In the genomic region with DNA sequence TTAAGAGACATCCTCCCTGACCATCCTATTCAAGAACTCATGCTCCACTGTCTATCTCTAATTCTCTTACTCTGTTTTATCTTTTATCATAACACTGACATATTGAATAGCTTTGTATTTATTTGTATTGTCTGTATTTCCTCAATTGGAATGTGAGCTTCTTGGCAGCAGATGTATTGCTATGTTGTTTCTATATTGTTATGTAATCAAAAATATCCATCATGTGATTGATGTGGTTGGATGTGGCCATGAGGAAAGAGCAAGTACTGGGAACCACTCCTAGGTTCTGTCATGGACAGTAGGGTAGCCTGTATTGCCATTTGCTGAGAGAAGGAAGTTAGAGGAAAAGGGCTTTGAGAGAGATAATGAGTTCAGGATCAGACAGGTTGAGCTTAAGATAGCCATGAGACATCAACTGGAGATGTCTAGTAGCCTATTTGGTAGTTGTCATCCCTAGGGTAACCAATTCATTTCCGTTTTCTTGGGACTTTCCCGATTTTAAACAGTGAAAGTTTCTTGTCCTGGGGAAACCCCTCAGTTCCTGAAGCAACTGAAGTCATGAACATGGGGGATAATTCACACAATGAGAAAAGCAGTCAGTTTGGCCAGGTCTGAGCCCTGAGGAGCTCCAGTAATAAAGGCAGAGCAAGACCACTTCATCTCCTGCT, we compare ENCODE assay signal across 25 cellular contexts.
DNase-seq lines count a peak whose midpoint lies in the region; ATAC-seq and TF ChIP-seq lines count a peak whose summit lies in the region.
"Had no signal": no experiment of that assay in that cellular context is flagged by ENCODE, and none has a peak within 500 bp of the region (broad histone marks: within the 10 kb centered on the region; RNA-seq: fewer than 3 reads in every experiment).

No MANE protein-coding gene starts in this region.

- H3K27ac Mint-ChIP-seq in chondrocyte (ENCODE audit: unreplicated experiment), result no peak overlapping the region
- H3K27ac Mint-ChIP-seq: activated CD4-positive, alpha-beta T cell treated with anti-CD3 and anti-CD28 coated beads, Interleukin-2, amount 10 ng/mL, durations not matched to agents 24 days and 14 days; CD8-positive, alpha-beta memory T cell; naive thymus-derived CD4-positive, alpha-beta T cell; T-helper 2 cell treated with Interferon-gamma antibody and Interleukin-4, amounts not matched to agents 5 μg/mL and 100 μg/mL, for 36 hours had no signal

- peaks cover 3% of the 10 kb centered on the region for H3K36me3 Mint-ChIP-seq in chondrocyte (ENCODE audit: low read depth)
- H3K36me3 Mint-ChIP-seq: CD8-positive, alpha-beta memory T cell; naive thymus-derived CD4-positive, alpha-beta T cell had no signal

- no peak overlapping the region for H3K4me3 Mint-ChIP-seq in chondrocyte (ENCODE audit: unreplicated experiment)
- H3K4me3 Mint-ChIP-seq: activated CD4-positive, alpha-beta T cell treated with anti-CD3 and anti-CD28 coated beads, Interleukin-2, amount 10 ng/mL, durations not matched to agents 24 days and 14 days; CD8-positive, alpha-beta memory T cell; naive thymus-derived CD4-positive, alpha-beta T cell; T-helper 2 cell treated with Interferon-gamma antibody and Interleukin-4, amounts not matched to agents 5 μg/mL and 100 μg/mL, for 36 hours had no signal

- H3K36me3 ChIP-seq in prostate gland, result no peaks in the 10 kb centered on the region
- H3K36me3 ChIP-seq: heart right ventricle, suprapubic skin had no signal

- DNase-seq in T1000 (lab: John Stamatoyannopoulos, UW) (peak; percentile 14), NCI-H748 treated with DMSO at 0.1 percent for 48 hours (lab: John Stamatoyannopoulos, UW) (no peak), D341Med (ENCODE audit: low spot score) (no peak), prostate gland (ENCODE audit: low spot score) (no peak), chondrocyte (ENCODE audit: low spot score) (no peak)
- DNase-seq: activated CD4-positive, alpha-beta T cell treated with anti-CD3 and anti-CD28 coated beads, Interleukin-2, amount 10 ng/mL, durations not matched to agents 24 days and 14 days; activated naive CD4-positive, alpha-beta T cell; aorta; CD8-positive, alpha-beta memory T cell; cerebellar nuclear complex; DND-41; heart right ventricle; naive thymus-derived CD4-positive, alpha-beta T cell; NCI-H187; NCI-H446 treated with DMSO at 0.1 percent for 48 hours; posterior cingulate gyrus; SHP77; stimulated activated CD4-positive, alpha-beta T cell treated with anti-CD3 and anti-CD28 coated beads, Interleukin-4, amount 100 ng/mL, for 4 hours; stimulated activated CD8-positive, alpha-beta memory T cell treated with anti-CD3 and anti-CD28 coated beads, Interleukin-4, amount 100 ng/mL, for 48 hours had no signal

- no peaks in the 10 kb centered on the region for H3K9me3 ChIP-seq in prostate gland

- no peaks in the 10 kb centered on the region for H3K27me3 ChIP-seq in prostate gland (replicated peaks; ENCODE audit: insufficient read depth)
- H3K27me3 ChIP-seq: heart right ventricle, suprapubic skin had no signal

- no peaks in the 10 kb centered on the region for H3K4me1 Mint-ChIP-seq in chondrocyte (ENCODE audit: low read depth)
- H3K4me1 Mint-ChIP-seq: activated CD4-positive, alpha-beta T cell treated with anti-CD3 and anti-CD28 coated beads, Interleukin-2, amount 10 ng/mL, durations not matched to agents 24 days and 14 days; CD8-positive, alpha-beta memory T cell; naive thymus-derived CD4-positive, alpha-beta T cell had no signal

- 79% methylated on average over 2 of the region's 2 CpGs for WGBS in prostate gland

- H3K4me3 ChIP-seq in prostate gland, result no peak overlapping the region
- H3K4me3 ChIP-seq: heart right ventricle, skin epidermis, suprapubic skin had no signal

- no peak for TF ChIP-seq CTCF in prostate gland (IDR thresholded peaks at IDR 0.05)
- TF ChIP-seq CTCF in chondrocyte (IDR thresholded peaks at IDR 0.05), result no peak

- ATAC-seq in GM18502 (IDR thresholded peaks at IDR 0.05; ENCODE audit: poor library complexity, unreplicated experiment) (peak; percentile 71), GM21447 (IDR thresholded peaks at IDR 0.05; ENCODE audit: unreplicated experiment) (peak; percentile 63), HG03196 (IDR thresholded peaks at IDR 0.05; ENCODE audit: unreplicated experiment) (peak; percentile 73)
- ATAC-seq: heart right ventricle; naive thymus-derived CD4-positive, alpha-beta T cell had no signal

- H3K4me1 ChIP-seq in prostate gland (replicated peaks), result no peaks in the 10 kb centered on the region
- H3K4me1 ChIP-seq: heart right ventricle, suprapubic skin had no signal

- intact Hi-C loops in prostate gland (cut with DNase I), result no loop called here

- peaks cover 33% of the 10 kb centered on the region for H3K9me3 Mint-ChIP-seq in chondrocyte (ENCODE audit: low read depth)
- H3K9me3 Mint-ChIP-seq: activated CD4-positive, alpha-beta T cell treated with anti-CD3 and anti-CD28 coated beads, Interleukin-2, amount 10 ng/mL, durations not matched to agents 24 days and 14 days; T-helper 2 cell treated with Interferon-gamma antibody and Interleukin-4, amounts not matched to agents 5 μg/mL and 100 μg/mL, for 36 hours had no signal

- no peaks in the 10 kb centered on the region for H3K27me3 Mint-ChIP-seq in chondrocyte (ENCODE audit: low read depth)
- H3K27me3 Mint-ChIP-seq: activated CD4-positive, alpha-beta T cell treated with anti-CD3 and anti-CD28 coated beads, Interleukin-2, amount 10 ng/mL, durations not matched to agents 24 days and 14 days; CD8-positive, alpha-beta memory T cell had no signal

- no peak for TF ChIP-seq POLR2A in prostate gland (IDR thresholded peaks at IDR 0.05)

- H3K27ac ChIP-seq in prostate gland, result no peak overlapping the region
- H3K27ac ChIP-seq: heart right ventricle, skin epidermis, suprapubic skin had no signal
